14 cellular contexts compared by ENCODE assay signal in genomic region chr2:189952536-189953109, GRCh38.
DNase-seq lines count a peak whose midpoint lies in the region; ATAC-seq and TF ChIP-seq lines count a peak whose summit lies in the region.
"Had no signal": no experiment of that assay in that cellular context is flagged by ENCODE, and none has a peak within 500 bp of the region (broad histone marks: within the 10 kb centered on the region; RNA-seq: fewer than 3 reads in every experiment).

No MANE protein-coding gene starts in this region.

- ATAC-seq in GM18907 (IDR thresholded peaks at IDR 0.05; ENCODE audit: unreplicated experiment) (peak; percentile 93), HG02571 (IDR thresholded peaks at IDR 0.05; ENCODE audit: unreplicated experiment) (peak; percentile 86), HG03442 (IDR thresholded peaks at IDR 0.05; ENCODE audit: unreplicated experiment) (peak; percentile 91), memory B cell (ENCODE audit: low read depth) (peak; percentile 62), Right ventricle myocardium inferior (no peak)

- no peaks in the 10 kb centered on the region for H3K9me3 Mint-ChIP-seq in memory B cell
- no peaks in the 10 kb centered on the region for H3K9me3 Mint-ChIP-seq in Caco-2 (ENCODE audit: unreplicated experiment)
- H3K9me3 Mint-ChIP-seq: activated naive CD8-positive, alpha-beta T cell treated with anti-CD3 and anti-CD28 coated beads for 36 hours had no signal

- intact Hi-C loops in tibial artery (cut with DNase I; ENCODE audit: low total_unique reads) = no loop called here
- intact Hi-C loops in Caco-2 (cut with micrococcal nuclease; ENCODE audit: unreplicated experiment) = no loop called here
- intact Hi-C loops in Right ventricle myocardium inferior (cut with DNase I) = no loop called here

- H3K4me3 Mint-ChIP-seq in memory B cell = no peak overlapping the region
- H3K4me3 Mint-ChIP-seq in Caco-2 (ENCODE audit: unreplicated experiment) = no peak overlapping the region
- H3K4me3 Mint-ChIP-seq: activated naive CD8-positive, alpha-beta T cell treated with anti-CD3 and anti-CD28 coated beads for 36 hours had no signal

- peaks cover 7% of the 10 kb centered on the region for H3K4me1 Mint-ChIP-seq in memory B cell
- no peaks in the 10 kb centered on the region for H3K4me1 Mint-ChIP-seq in Caco-2 (ENCODE audit: low read depth, unreplicated experiment)
- H3K4me1 Mint-ChIP-seq: activated naive CD8-positive, alpha-beta T cell treated with anti-CD3 and anti-CD28 coated beads for 36 hours had no signal

- H3K27ac Mint-ChIP-seq in memory B cell (no peak overlapping the region), Caco-2 (ENCODE audit: unreplicated experiment) (no peak overlapping the region)
- H3K27ac Mint-ChIP-seq: activated naive CD8-positive, alpha-beta T cell treated with anti-CD3 and anti-CD28 coated beads for 36 hours had no signal

- DNase-seq in memory B cell (ENCODE audit: low spot score in 2 of 2) (no peak), NCI-H2081 treated with DMSO at 0.1 percent for 48 hours (lab: John Stamatoyannopoulos, UW) (no peak), tibial artery (no peak), Caco-2 (no peak), Right ventricle myocardium inferior (ENCODE audit: missing footprints) (no peak)
- DNase-seq: activated naive CD8-positive, alpha-beta T cell treated with anti-CD3 and anti-CD28 coated beads for 36 hours; EL; kidney; NCI-H524 treated with DMSO at 0.1 percent for 48 hours; pancreas had no signal

- H3K36me3 Mint-ChIP-seq in memory B cell = no peaks in the 10 kb centered on the region
- H3K36me3 Mint-ChIP-seq in Caco-2 (ENCODE audit: insufficient read depth, unreplicated experiment) = no peaks in the 10 kb centered on the region
- H3K36me3 Mint-ChIP-seq: activated naive CD8-positive, alpha-beta T cell treated with anti-CD3 and anti-CD28 coated beads for 36 hours had no signal

- H3K36me3 ChIP-seq in tibial artery (no peaks in the 10 kb centered on the region), Caco-2 (ENCODE audit: control insufficient read depth, insufficient read depth, low read length) (no peaks in the 10 kb centered on the region)
- H3K36me3 ChIP-seq: pancreas had no signal

- H3K4me1 ChIP-seq in tibial artery = no peaks in the 10 kb centered on the region
- H3K4me1 ChIP-seq in Caco-2 = no peaks in the 10 kb centered on the region

- BruUV-seq in Caco-2 (replicated peaks; lab: Mats Ljungman, UMichigan) = no TSS peak

- H3K9me3 ChIP-seq in tibial artery (no peaks in the 10 kb centered on the region), Caco-2 (0 out of 2 replicates have a peak, but pooled peaks cover 2% of the 10 kb centered on the region)
- H3K9me3 ChIP-seq: pancreas had no signal

- H3K27ac ChIP-seq in tibial artery = no peak overlapping the region
- H3K27ac ChIP-seq: epithelial cell of prostate had no signal

- H3K27me3 Mint-ChIP-seq in memory B cell (no peaks in the 10 kb centered on the region), Caco-2 (ENCODE audit: insufficient read depth, unreplicated experiment) (no peaks in the 10 kb centered on the region)
- H3K27me3 Mint-ChIP-seq: activated naive CD8-positive, alpha-beta T cell treated with anti-CD3 and anti-CD28 coated beads for 36 hours had no signal

- CTCF ChIA-PET in Caco-2 (lab: Charles Lee) = no interaction called here

- TF ChIP-seq CTCF in tibial artery (IDR thresholded peaks at IDR 0.05) (no peak), Caco-2 (IDR thresholded peaks at IDR 0.05; ENCODE audit: insufficient read depth in 1 of 2, low read depth in 1 of 2, low read length in 1 of 2, severe bottlenecking in 1 of 2, unreplicated experiment in 1 of 2) (no peak)

- H3K4me3 ChIP-seq in tibial artery (no peak overlapping the region), Caco-2 (ENCODE audit: low read depth, low read length) (no peak overlapping the region)
- H3K4me3 ChIP-seq: pancreas had no signal

- H3K27me3 ChIP-seq in tibial artery (no peaks in the 10 kb centered on the region), Caco-2 (replicated peaks; ENCODE audit: control insufficient read depth, insufficient read depth, low read length) (no peaks in the 10 kb centered on the region; the same call in 1 of the 2 replicates)
- H3K27me3 ChIP-seq: pancreas had no signal

- POLR2A ChIA-PET in Caco-2 (lab: Charles Lee) = no interaction called here
